ENCODE assay signal across 8 cellular contexts in genomic region chr10:76902949-76903348, GRCh38.
DNase-seq lines count a peak whose midpoint lies in the region; ATAC-seq and TF ChIP-seq lines count a peak whose summit lies in the region.

No MANE protein-coding gene starts in this region.

- 71 to 76% methylated on average over 10 of the region's 10 CpGs for WGBS in lower leg skin, 2 donors

- DNase-seq in NCI-H82 (lab: John Stamatoyannopoulos, UW) (peak; percentile 77), NCI-H82 treated with DMSO at 0.1 percent for 48 hours (lab: John Stamatoyannopoulos, UW; ENCODE audit: unreplicated experiment) (no peak), NCI-H226 (peak; percentile 24), fibroblast of gingiva (ENCODE audit: low read depth) (peak; percentile 48), retinal pigment epithelial cell (ENCODE audit: low read depth) (peak; percentile 14), lower leg skin (ENCODE audit: low spot score in 2 of 2) (no peak)
- DNase-seq in stimulated activated CD4-positive, alpha-beta T cell treated with anti-CD3 and anti-CD28 coated beads, Interleukin-4, amount 100 ng/mL, for 1 hour = no peak

- TF ChIP-seq CTCF in retinal pigment epithelial cell (conservative IDR thresholded peaks at IDR 0.05; ENCODE audit: low read depth, low read length) (peak; percentile 67), lower leg skin (IDR thresholded peaks at IDR 0.05) (no peak)

- no peak for ATAC-seq in GM19455 (IDR thresholded peaks at IDR 0.05; ENCODE audit: unreplicated experiment)

- no peak for TF ChIP-seq POLR2A in lower leg skin (IDR thresholded peaks at IDR 0.05)

- intact Hi-C loops in lower leg skin (cut with DNase I; ENCODE audit: low total_unique reads) = no loop called here

- H3K4me3 ChIP-seq in retinal pigment epithelial cell (ENCODE audit: low read length) (no peak overlapping the region), lower leg skin (ENCODE audit: low read depth, poor library complexity, severe bottlenecking) (no peak overlapping the region)

Comparison
In these comparisons a context has a peak if more than half of its experiments do, and no peak if none do; other contexts are left out.
1. DNase-seq: peak in NCI-H82 (single experiment), NCI-H226 (single experiment), fibroblast of gingiva (single experiment) and retinal pigment epithelial cell (single experiment); none in NCI-H82 treated with DMSO at 0.1 percent for 48 hours (single experiment), lower leg skin (0 of 2) and stimulated activated CD4-positive, alpha-beta T cell treated with anti-CD3 and anti-CD28 coated beads, Interleukin-4, amount 100 ng/mL, for 1 hour (single experiment).